1 cellular context compared by ENCODE assay signal in genomic region chr17:43170140-43170765, GRCh38.
TF ChIP-seq lines count a peak whose summit lies in the region.

No MANE protein-coding gene starts in this region.

TF ChIP-seq in GM12878, 131 proteins besides CTCF, POLR2A, EP300 and RAD21 (continues in another document):
- TF ChIP-seq ATF3 (IDR thresholded peaks at IDR 0.05; ENCODE audit: borderline replicate concordance, extremely low read depth, low read depth, low read length) (peak; percentile 74; the same call in 1 of the 2 replicates), MXI1 (IDR thresholded peaks at IDR 0.05; ENCODE audit: low read depth, low read length) (peak; percentile 85; the same call in 1 of the 2 replicates), MTA2 (IDR thresholded peaks at IDR 0.05; ENCODE audit: low read depth) (peak; percentile 47; the same call in 1 of the 2 replicates), RCOR1 (conservative IDR thresholded peaks at IDR 0.05; ENCODE audit: low read depth, low read length) (no peak; the same call in 1 of the 2 replicates), ZNF217 (IDR thresholded peaks at IDR 0.05) (peak; percentile 40; the same call in 1 of the 2 replicates), RELA (IDR thresholded peaks at IDR 0.05; ENCODE audit: borderline replicate concordance, partially characterized antibody) (peak; percentile 33), ZNF687 (IDR thresholded peaks at IDR 0.05) (peak; percentile 68), RELB (IDR thresholded peaks at IDR 0.05; ENCODE audit: low read depth) (peak; percentile 49), SKIL (IDR thresholded peaks at IDR 0.05; ENCODE audit: low read depth, poor library complexity, severe bottlenecking) (peak; percentile 71), NR2C1 (IDR thresholded peaks at IDR 0.05) (peak; percentile 69; the same call in 1 of the 2 replicates), MEF2A (IDR thresholded peaks at IDR 0.05; ENCODE audit: insufficient read depth, low read depth, low read length) (no peak), MEF2B (IDR thresholded peaks at IDR 0.05; ENCODE audit: partially characterized antibody, poor library complexity, severe bottlenecking) (peak; percentile 22), CHD2 (IDR thresholded peaks at IDR 0.05; ENCODE audit: borderline replicate concordance, low read depth, low read length) (peak; percentile 68; the same call in 1 of the 2 replicates), SP1 (IDR thresholded peaks at IDR 0.05; ENCODE audit: low read depth, low read length) (peak; percentile 79), PML (IDR thresholded peaks at IDR 0.05; ENCODE audit: low read length) (peak; percentile 3; the same call in 1 of the 2 replicates), E2F4 (IDR thresholded peaks at IDR 0.05; ENCODE audit: low read depth, low read length) (peak; percentile 66), CREB1 (IDR thresholded peaks at IDR 0.05; ENCODE audit: low read depth) (peak; percentile 99), RB1 (IDR thresholded peaks at IDR 0.05; ENCODE audit: borderline replicate concordance) (peak; percentile 44; the same call in 1 of the 2 replicates), SIX5 (IDR thresholded peaks at IDR 0.05; ENCODE audit: low read depth, low read length, severe bottlenecking) (peak; percentile 49), BCL11A (IDR thresholded peaks at IDR 0.05; ENCODE audit: low read depth, low read length) (no peak), YBX1 (IDR thresholded peaks at IDR 0.05) (peak; percentile 7; the same call in 1 of the 2 replicates), NR2F1 (conservative IDR thresholded peaks at IDR 0.05) (peak; percentile 85), POU2F2 (IDR thresholded peaks at IDR 0.05; ENCODE audit: borderline replicate concordance, low read depth, low read length) (no peak), HDAC6 (IDR thresholded peaks at IDR 0.05; ENCODE audit: unreplicated experiment) (no peak), IKZF2 (IDR thresholded peaks at IDR 0.05) (peak; percentile 8 to 14; a peak in 2 of 4 replicates), CREM (IDR thresholded peaks at IDR 0.05; ENCODE audit: low read depth) (peak; percentile 97), IKZF1 (conservative IDR thresholded peaks at IDR 0.05) (peak; percentile 71), KDM1A (IDR thresholded peaks at IDR 0.05; ENCODE audit: borderline replicate concordance) (no peak), E4F1 (IDR thresholded peaks at IDR 0.05; ENCODE audit: borderline replicate concordance, partially characterized antibody) (peak; percentile 97), RFX5 (IDR thresholded peaks at IDR 0.05; ENCODE audit: low read depth, low read length) (peak; percentile 16; the same call in 1 of the 2 replicates), SMARCA5 (IDR thresholded peaks at IDR 0.05) (peak; percentile 82; the same call in 1 of the 2 replicates), SIN3A (IDR thresholded peaks at IDR 0.05; ENCODE audit: low read depth, low read length) (peak; percentile 97), TCF3 (IDR thresholded peaks at IDR 0.05; ENCODE audit: borderline replicate concordance, insufficient read depth, low read depth, low read length) (no peak), SRF (IDR thresholded peaks at IDR 0.05; ENCODE audit: low read depth in 2 of 2, low read length in 2 of 2) (peak in 1 of 2 experiments; percentile 79; a peak in 2 of 4 replicates), PRDM15 (CRISPR knock-in tag; IDR thresholded peaks at IDR 0.05) (no peak), NBN (IDR thresholded peaks at IDR 0.05) (peak; percentile 87), ZNF207 (IDR thresholded peaks at IDR 0.05; ENCODE audit: borderline replicate concordance) (peak; percentile 59; the same call in 1 of the 2 replicates), ZNF24 (IDR thresholded peaks at IDR 0.05) (no peak), IRF3 (IDR thresholded peaks at IDR 0.05) (peak; percentile 38; the same call in 1 of the 2 replicates), RUNX3 (IDR thresholded peaks at IDR 0.05; ENCODE audit: low read length) (peak; percentile 70), NKRF (conservative IDR thresholded peaks at IDR 0.05) (peak; percentile 98), TCF12 (IDR thresholded peaks at IDR 0.05; ENCODE audit: low read depth, low read length) (no peak), CBX3 (IDR thresholded peaks at IDR 0.05; ENCODE audit: borderline replicate concordance, low read depth) (no peak), LARP7 (IDR thresholded peaks at IDR 0.05) (peak; percentile 38; the same call in 1 of the 2 replicates), EZH2 (IDR thresholded peaks at IDR 0.05; ENCODE audit: borderline replicate concordance, control insufficient read depth, low read depth, low read length) (no peak), NFYA (IDR thresholded peaks at IDR 0.05; ENCODE audit: borderline replicate concordance, low read depth, low read length) (no peak; the same call in 1 of the 2 replicates)
